In genomic region chr11:17353228-17354021, GRCh38 we compare ENCODE assay signal across 8 cellular contexts. TPM values are rescaled to one million over a fixed set of nuclear protein-coding genes. Genes with fewer than 3 reads are reported as not detected.
DNase-seq lines count a peak whose midpoint lies in the region; ATAC-seq and TF ChIP-seq lines count a peak whose summit lies in the region.

No MANE protein-coding gene starts in this region.

- peaks cover 11% of the 10 kb centered on the region for H3K27me3 Mint-ChIP-seq in activated CD4-positive, alpha-beta T cell treated with anti-CD3 and anti-CD28 coated beads for 36 hours
- no peaks in the 10 kb centered on the region for H3K27me3 Mint-ChIP-seq in chondrocyte (ENCODE audit: low read depth)

- POLR2A ChIA-PET in activated CD4-positive, alpha-beta T cell treated with anti-CD3 and anti-CD28 coated beads for 36 hours (lab: Charles Lee) = interaction anchor here (0.5 kb wide), 1 partner anchor 11 kb away, joined by 5 read pairs; no protein-coding TSS in a partner anchor

- peak; percentile 56 for DNase-seq in DMS153 (lab: John Stamatoyannopoulos, UW)
- peak; percentile 51 for DNase-seq in NCI-H345 treated with DMSO at 0.1 percent for 48 hours (lab: John Stamatoyannopoulos, UW; ENCODE audit: unreplicated experiment)
- peak; percentile 74 for DNase-seq in activated CD4-positive, alpha-beta T cell treated with anti-CD3 and anti-CD28 coated beads for 36 hours
- DNase-seq in chondrocyte (ENCODE audit: low spot score) = peak; percentile 88
- DNase-seq in kidney glomerular epithelial cell (lab: John Stamatoyannopoulos, UW) = peak; percentile 81
- peak; percentile 84 for DNase-seq in stimulated activated CD4-positive, alpha-beta T cell treated with anti-CD3 and anti-CD28 coated beads, Interleukin-15, amount 100 ng/mL, for 24 hours

- ATAC-seq in HG02798 (IDR thresholded peaks at IDR 0.05; ENCODE audit: poor library complexity, unreplicated experiment) (peak; percentile 33), HG02571 (IDR thresholded peaks at IDR 0.05; ENCODE audit: unreplicated experiment) (no peak)
- peak; percentile 14 for ATAC-seq in activated CD4-positive, alpha-beta T cell treated with anti-CD3 and anti-CD28 coated beads for 36 hours

- intact Hi-C loops in activated CD4-positive, alpha-beta T cell treated with anti-CD3 and anti-CD28 coated beads for 36 hours (cut with DNase I, micrococcal nuclease) = loop anchor here (1.0 to 5.0 kb wide), 13 partner anchors 36 to 1029 kb away; partner anchors contain the start of genes NUCB2 (in 2 of the 2), C11orf58 (in 1 of the 2), PIK3C2A (in 1 of the 2) and RPS13 (in 1 of the 2)

- H3K4me3 Mint-ChIP-seq in activated CD4-positive, alpha-beta T cell treated with anti-CD3 and anti-CD28 coated beads for 36 hours = peak overlapping the region; percentile 77
- peak overlapping the region; percentile 90 for H3K4me3 Mint-ChIP-seq in chondrocyte (ENCODE audit: unreplicated experiment)

- peaks cover 3% of the 10 kb centered on the region for H3K9me3 Mint-ChIP-seq in activated CD4-positive, alpha-beta T cell treated with anti-CD3 and anti-CD28 coated beads for 36 hours (ENCODE audit: low read depth)
- H3K9me3 Mint-ChIP-seq in chondrocyte (ENCODE audit: low read depth) = no peaks in the 10 kb centered on the region

- H3K27ac Mint-ChIP-seq in activated CD4-positive, alpha-beta T cell treated with anti-CD3 and anti-CD28 coated beads for 36 hours = peak overlapping the region; percentile 71
- peak overlapping the region; percentile 96 for H3K27ac Mint-ChIP-seq in chondrocyte (ENCODE audit: unreplicated experiment)

- CTCF ChIA-PET in activated CD4-positive, alpha-beta T cell treated with anti-CD3 and anti-CD28 coated beads for 36 hours (lab: Charles Lee) = interaction anchor here (0.6 to 3.1 kb wide), 22 partner anchors 9 to 751 kb away, joined by 3 to 15 read pairs (median 5); partner anchors contain the start of gene KCNJ11

- H3K36me3 Mint-ChIP-seq in activated CD4-positive, alpha-beta T cell treated with anti-CD3 and anti-CD28 coated beads for 36 hours (ENCODE audit: low read depth) = peaks cover 3% of the 10 kb centered on the region
- H3K36me3 Mint-ChIP-seq in chondrocyte (ENCODE audit: low read depth) = peaks cover 7% of the 10 kb centered on the region

- TF ChIP-seq CTCF in chondrocyte (IDR thresholded peaks at IDR 0.05) = no peak

- H3K4me1 Mint-ChIP-seq in activated CD4-positive, alpha-beta T cell treated with anti-CD3 and anti-CD28 coated beads for 36 hours = peaks cover 35% of the 10 kb centered on the region
- peaks cover 29% of the 10 kb centered on the region for H3K4me1 Mint-ChIP-seq in chondrocyte (ENCODE audit: low read depth)

RNA-seq across cellular contexts. Expression of gene NCR3LG1, which starts 1.8 kb away (rescaled TPM):
- under 1 TPM; 0.80 to 0.86 TPM for total RNA-seq in activated CD4-positive, alpha-beta T cell treated with anti-CD3 and anti-CD28 coated beads for 36 hours
- 7.5 to 9.4 TPM (median 7.9 TPM) in 3 replicates for total RNA-seq in chondrocyte

RNA-seq across cellular contexts. Expression of gene KCNJ11, which starts 35.0 kb away (rescaled TPM):
- under 1 TPM; 0.23 to 0.43 TPM for total RNA-seq in activated CD4-positive, alpha-beta T cell treated with anti-CD3 and anti-CD28 coated beads for 36 hours
- total RNA-seq in chondrocyte = not detected in 3 replicates
